In genomic region chr2:179953359-179953758, GRCh38 we compare ENCODE assay signal across 26 cellular contexts.
"Had no signal": no experiment of that assay in that cellular context is flagged by ENCODE, and none has a peak within 500 bp of the region (broad histone marks: within the 10 kb centered on the region; RNA-seq: fewer than 3 reads in every experiment).

No MANE protein-coding gene starts in this region.

- H3K27ac ChIP-seq: esophagus muscularis mucosa, foreskin keratinocyte, heart right ventricle, neutrophil, skin epidermis, thyroid gland, upper lobe of left lung, vagina had no signal

- ATAC-seq: activated CD8-positive, alpha-beta memory T cell treated with anti-CD3 and anti-CD28 coated beads, Interleukin-2, amount 10 ng/mL, durations not matched to agents 7 days and 5 days; activated CD8-positive, alpha-beta T cell treated with anti-CD3 and anti-CD28 coated beads, Interleukin-2, amount 10 ng/mL, durations not matched to agents 7 days and 5 days; foreskin keratinocyte; mucosa of descending colon; natural killer cell treated with Interleukin-12 subunit alpha and Interleukin-12 subunit beta and Interleukin-15 and Interleukin-18, amount 100 ng/mL, for 72 hours; sciatic nerve had no signal

- DNase-seq: activated B cell treated with CpG ODN at 0.5 μM for 24 hours; activated CD8-positive, alpha-beta memory T cell treated with anti-CD3 and anti-CD28 coated beads, Interleukin-2, amount 10 ng/mL, durations not matched to agents 7 days and 5 days; activated CD8-positive, alpha-beta T cell treated with anti-CD3 and anti-CD28 coated beads, Interleukin-2, amount 10 ng/mL, durations not matched to agents 7 days and 5 days; activated effector memory CD4-positive, alpha-beta T cell treated with Interleukin-2 at 50 U/mL for 16 hours; activated naive CD4-positive, alpha-beta T cell treated with Interleukin-2 at 50 U/mL for 16 hours; anterior cingulate cortex; foreskin keratinocyte; heart right ventricle; kidney glomerular epithelial cell; mucosa of descending colon; stimulated activated CD4-positive, alpha-beta T cell treated with anti-CD3 and anti-CD28 coated beads, Interleukin-12 subunit alpha, Interleukin-12 subunit beta, amount 100 ng/mL, for 4 hours; stimulated activated CD4-positive, alpha-beta T cell treated with anti-CD3 and anti-CD28 coated beads, Interleukin-4, amount 100 ng/mL, for 1 hour; substantia nigra; T-helper 2 cell; thyroid gland; upper lobe of left lung had no signal

- FAIRE-seq: bronchial epithelial cell had no signal

- H3K4me3 ChIP-seq: esophagus muscularis mucosa, heart right ventricle, mucosa of descending colon, skin epidermis, thyroid gland, upper lobe of left lung, vagina had no signal

- H3K27ac Mint-ChIP-seq: activated B cell treated with CpG ODN at 0.5 μM for 24 hours; activated CD8-positive, alpha-beta memory T cell treated with anti-CD3 and anti-CD28 coated beads, Interleukin-2, amount 10 ng/mL, durations not matched to agents 7 days and 5 days; activated CD8-positive, alpha-beta T cell treated with anti-CD3 and anti-CD28 coated beads, Interleukin-2, amount 10 ng/mL, durations not matched to agents 7 days and 5 days; dendritic cell treated with granulocyte-macrophage colony-stimulating factor and Interleukin-4, amounts not matched to agents 40 ng/mL and 50 ng/mL, for 4 days; natural killer cell treated with Interleukin-12 subunit alpha and Interleukin-12 subunit beta and Interleukin-15 and Interleukin-18, amount 100 ng/mL, for 72 hours; stimulated activated naive CD8-positive, alpha-beta T cell treated with anti-CD3 and anti-CD28 coated beads, Interleukin-15, Interleukin-2, amounts not matched to agents 100 ng/mL and 50 ng/mL, for 24 hours had no signal

- H3K27me3 ChIP-seq: esophagus muscularis mucosa, foreskin keratinocyte, heart right ventricle, neutrophil, thyroid gland, upper lobe of left lung, vagina had no signal

- H3K4me1 Mint-ChIP-seq: activated B cell treated with CpG ODN at 0.5 μM for 24 hours; activated CD8-positive, alpha-beta memory T cell treated with anti-CD3 and anti-CD28 coated beads, Interleukin-2, amount 10 ng/mL, durations not matched to agents 7 days and 5 days had no signal

- H3K9me3 Mint-ChIP-seq: activated B cell treated with CpG ODN at 0.5 μM for 24 hours; central memory CD8-positive, alpha-beta T cell; dendritic cell treated with granulocyte-macrophage colony-stimulating factor and Interleukin-4, amounts not matched to agents 40 ng/mL and 50 ng/mL, for 4 days; natural killer cell treated with Interleukin-12 subunit alpha and Interleukin-12 subunit beta and Interleukin-15 and Interleukin-18, amount 100 ng/mL, for 72 hours; stimulated activated naive CD8-positive, alpha-beta T cell treated with anti-CD3 and anti-CD28 coated beads, Interleukin-15, Interleukin-2, amounts not matched to agents 100 ng/mL and 50 ng/mL, for 24 hours had no signal

- H3K4me3 Mint-ChIP-seq: activated B cell treated with CpG ODN at 0.5 μM for 24 hours; activated CD8-positive, alpha-beta memory T cell treated with anti-CD3 and anti-CD28 coated beads, Interleukin-2, amount 10 ng/mL, durations not matched to agents 7 days and 5 days; activated CD8-positive, alpha-beta T cell treated with anti-CD3 and anti-CD28 coated beads, Interleukin-2, amount 10 ng/mL, durations not matched to agents 7 days and 5 days; central memory CD8-positive, alpha-beta T cell; dendritic cell treated with granulocyte-macrophage colony-stimulating factor and Interleukin-4, amounts not matched to agents 40 ng/mL and 50 ng/mL, for 4 days; natural killer cell treated with Interleukin-12 subunit alpha and Interleukin-12 subunit beta and Interleukin-15 and Interleukin-18, amount 100 ng/mL, for 72 hours; stimulated activated naive CD8-positive, alpha-beta T cell treated with anti-CD3 and anti-CD28 coated beads, Interleukin-15, Interleukin-2, amounts not matched to agents 100 ng/mL and 50 ng/mL, for 24 hours had no signal

- H3K27me3 Mint-ChIP-seq: activated B cell treated with CpG ODN at 0.5 μM for 24 hours; activated CD8-positive, alpha-beta memory T cell treated with anti-CD3 and anti-CD28 coated beads, Interleukin-2, amount 10 ng/mL, durations not matched to agents 7 days and 5 days; central memory CD8-positive, alpha-beta T cell; dendritic cell treated with granulocyte-macrophage colony-stimulating factor and Interleukin-4, amounts not matched to agents 40 ng/mL and 50 ng/mL, for 4 days; natural killer cell treated with Interleukin-12 subunit alpha and Interleukin-12 subunit beta and Interleukin-15 and Interleukin-18, amount 100 ng/mL, for 72 hours; stimulated activated naive CD8-positive, alpha-beta T cell treated with anti-CD3 and anti-CD28 coated beads, Interleukin-15, Interleukin-2, amounts not matched to agents 100 ng/mL and 50 ng/mL, for 24 hours had no signal

- H3K9me3 ChIP-seq: esophagus muscularis mucosa, heart right ventricle, mucosa of descending colon, neutrophil, thyroid gland, upper lobe of left lung, vagina had no signal

- H3K4me1 ChIP-seq: esophagus muscularis mucosa, thyroid gland, upper lobe of left lung, vagina had no signal
